ENCODE assay signal across 8 cellular contexts in the genomic region with DNA sequence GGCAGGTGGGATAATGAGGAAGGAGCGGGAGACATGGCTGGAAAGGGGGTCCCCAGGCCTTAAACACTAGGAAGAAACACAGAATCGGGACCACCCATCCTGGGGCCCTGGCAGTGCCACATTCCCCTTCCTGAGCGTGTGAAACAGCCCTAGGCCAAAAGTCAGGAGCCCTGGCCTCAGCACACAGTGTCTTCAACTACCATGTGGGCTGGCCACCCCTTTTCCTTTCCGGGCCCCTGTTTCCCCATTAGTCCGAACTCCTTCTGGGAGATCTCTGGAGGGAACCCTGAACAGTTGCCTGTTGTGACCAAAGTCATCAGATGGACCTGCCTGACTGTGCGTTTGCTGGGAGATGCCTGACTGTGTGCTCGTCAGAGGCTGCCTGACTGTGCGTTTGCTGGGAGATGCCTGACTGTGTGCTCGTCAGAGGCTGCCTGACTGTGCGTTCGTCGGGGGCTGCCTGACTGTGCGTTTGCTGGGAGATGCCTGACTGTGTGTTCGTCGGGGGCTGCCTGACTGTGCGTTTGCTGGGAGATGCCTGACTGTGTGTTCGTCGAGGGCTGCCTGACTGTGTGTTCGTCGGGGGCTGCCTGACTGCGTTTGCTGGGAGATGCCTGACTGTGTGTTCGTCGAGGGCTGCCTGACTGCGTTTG.
DNase-seq lines count a peak whose midpoint lies in the region; ATAC-seq and TF ChIP-seq lines count a peak whose summit lies in the region.
"Not testable (repeated sequence)": the region's sequence is repeated elsewhere in the genome, so short reads cannot be mapped to it uniquely, and the experiment has no call there.

No MANE protein-coding gene starts in this region.

- not testable (repeated sequence) for H3K4me1 Mint-ChIP-seq in CD4-positive, CD25-positive, alpha-beta regulatory T cell; activated CD8-positive, alpha-beta T cell treated with anti-CD3 and anti-CD28 coated beads for 36 hours (ENCODE audit: low read depth); MCF 10A (ENCODE audit: insufficient read depth, unreplicated experiment)
- H3K4me1 Mint-ChIP-seq in immature natural killer cell, result peaks cover 15 to 34% of the 10 kb centered on the region in 2 donors

- BruUV-seq in MCF 10A (replicated peaks; lab: Mats Ljungman, UMichigan), result not testable (repeated sequence)

- not testable (repeated sequence) for H3K36me3 Mint-ChIP-seq in CD4-positive, CD25-positive, alpha-beta regulatory T cell; MCF 10A (ENCODE audit: insufficient read depth, unreplicated experiment)
- H3K36me3 Mint-ChIP-seq in activated CD8-positive, alpha-beta T cell treated with anti-CD3 and anti-CD28 coated beads for 36 hours (ENCODE audit: low read depth), result peaks cover 24% of the 10 kb centered on the region
- peaks cover 12 to 29% (median 14%) of the 10 kb centered on the region in 3 donors for H3K36me3 Mint-ChIP-seq in immature natural killer cell

- H3K27ac ChIP-seq in CD4-positive, CD25-positive, alpha-beta regulatory T cell (ENCODE audit: insufficient read depth, low read length, poor library complexity, severe bottlenecking); HEK293 (ENCODE audit: extremely low read depth, low read depth, low read length): not testable (repeated sequence)
- H3K27ac ChIP-seq in neural cell (ENCODE audit: low read length) (peak overlapping the region; percentile 70), tibial artery (peak overlapping the region; percentile 25 to 57)

- not testable (repeated sequence) for H3K79me2 ChIP-seq in neural cell (replicated peaks; ENCODE audit: insufficient read depth, low read length)

- H3K36me3 ChIP-seq in CD4-positive, CD25-positive, alpha-beta regulatory T cell (ENCODE audit: control insufficient read depth, insufficient read depth, low read length); HEK293 (ENCODE audit: control insufficient read depth in 2 of 2, insufficient read depth in 1 of 2, low read length in 2 of 2); neural cell (ENCODE audit: insufficient read depth, low read length): not testable (repeated sequence)
- peaks cover 0 to 27% (median 10%) of the 10 kb centered on the region in 3 donors for H3K36me3 ChIP-seq in tibial artery

- not testable (repeated sequence) for H3K4me3 Mint-ChIP-seq in CD4-positive, CD25-positive, alpha-beta regulatory T cell; activated CD8-positive, alpha-beta T cell treated with anti-CD3 and anti-CD28 coated beads for 36 hours; MCF 10A (ENCODE audit: unreplicated experiment); immature natural killer cell

- not testable (repeated sequence) for H3K9me2 ChIP-seq in neural cell (ENCODE audit: insufficient read depth, low read length)

- H3K27me3 ChIP-seq in CD4-positive, CD25-positive, alpha-beta regulatory T cell (ENCODE audit: control insufficient read depth, insufficient read depth, low read length); neural cell (ENCODE audit: insufficient read depth, low read depth, low read length); tibial artery: not testable (repeated sequence)

- not testable (repeated sequence) for H3K9ac ChIP-seq in neural cell (ENCODE audit: low read length)

- TF ChIP-seq RAD21 in neural cell (conservative IDR thresholded peaks at IDR 0.05), result not testable (repeated sequence)

- not testable (repeated sequence) for H3F3A ChIP-seq in neural cell (ENCODE audit: insufficient read depth, low read length, poor library complexity, severe bottlenecking)

- H2AFZ ChIP-seq in neural cell (ENCODE audit: low read depth, low read length), result not testable (repeated sequence)

- intact Hi-C loops in activated CD8-positive, alpha-beta T cell treated with anti-CD3 and anti-CD28 coated beads for 36 hours (cut with micrococcal nuclease); MCF 10A (cut with micrococcal nuclease); sciatic nerve (cut with DNase I): not testable (repeated sequence)
- intact Hi-C loops in tibial artery (cut with DNase I; ENCODE audit: low total_unique reads), result loop anchor here (5.0 to 10.0 kb wide), 2 partner anchors 563 to 1145 kb away; partner anchors contain the start of gene PRIMA1

- not testable (repeated sequence) for ATAC-seq in CD4-positive, CD25-positive, alpha-beta regulatory T cell (ENCODE audit: low read depth in 2 of 2); activated CD8-positive, alpha-beta T cell treated with anti-CD3 and anti-CD28 coated beads for 36 hours; sciatic nerve

- not testable (repeated sequence) for H3K4me3 ChIP-seq in CD4-positive, CD25-positive, alpha-beta regulatory T cell (ENCODE audit: low read depth, low read length); HEK293 (ENCODE audit: low read depth, low read length); neural cell (ENCODE audit: low read length); tibial artery

- H3K27ac Mint-ChIP-seq in CD4-positive, CD25-positive, alpha-beta regulatory T cell, result peak overlapping the region in 2 of 3 donors; percentile 75 to 84
- H3K27ac Mint-ChIP-seq in activated CD8-positive, alpha-beta T cell treated with anti-CD3 and anti-CD28 coated beads for 36 hours, result peak overlapping the region; percentile 30
- H3K27ac Mint-ChIP-seq in MCF 10A (ENCODE audit: low read depth, unreplicated experiment) (peak overlapping the region; percentile 26), immature natural killer cell (peak overlapping the region; percentile 11 to 86 (median 68))

- not testable (repeated sequence) for H3K9me3 ChIP-seq in CD4-positive, CD25-positive, alpha-beta regulatory T cell (ENCODE audit: control insufficient read depth in 2 of 2, low read length in 2 of 2); HEK293 (ENCODE audit: control insufficient read depth, insufficient read depth, low read depth, low read length); neural cell (ENCODE audit: low read length); tibial artery

- not testable (repeated sequence) for DNase-seq in CD4-positive, CD25-positive, alpha-beta regulatory T cell; activated CD8-positive, alpha-beta T cell treated with anti-CD3 and anti-CD28 coated beads for 36 hours; MCF 10A (ENCODE audit: unreplicated experiment); immature natural killer cell
- DNase-seq in sciatic nerve (ENCODE audit: low spot score), result peak; percentile 51
- peak in 1 of 2 donors; percentile 47 for DNase-seq in tibial artery

- H4K20me1 ChIP-seq in neural cell (ENCODE audit: insufficient read depth), result not testable (repeated sequence)

- POLR2A ChIA-PET in HEK293 (lab: Yijun Ruan, JAX); activated CD8-positive, alpha-beta T cell treated with anti-CD3 and anti-CD28 coated beads for 36 hours (lab: Charles Lee); MCF 10A (lab: Yijun Ruan, JAX): not testable (repeated sequence)

- not testable (repeated sequence) for TF ChIP-seq EP300 in neural cell (conservative IDR thresholded peaks at IDR 0.05; ENCODE audit: poor library complexity, severe bottlenecking)

- H3K27me3 Mint-ChIP-seq in CD4-positive, CD25-positive, alpha-beta regulatory T cell; activated CD8-positive, alpha-beta T cell treated with anti-CD3 and anti-CD28 coated beads for 36 hours; MCF 10A (ENCODE audit: insufficient read depth, unreplicated experiment): not testable (repeated sequence)
- H3K27me3 Mint-ChIP-seq in immature natural killer cell (ENCODE audit: low read depth in 3 of 3), result peaks cover 0 to 10% (median 2%) of the 10 kb centered on the region in 3 donors

- not testable (repeated sequence) for H3K4me1 ChIP-seq in CD4-positive, CD25-positive, alpha-beta regulatory T cell (ENCODE audit: control insufficient read depth, insufficient read depth, low read length, poor library complexity, severe bottlenecking); HEK293 (ENCODE audit: control insufficient read depth, insufficient read depth, low read length); tibial artery

- H3K4me2 ChIP-seq in neural cell (ENCODE audit: low read length), result not testable (repeated sequence)

- CTCF ChIA-PET in HEK293 (lab: Yijun Ruan, JAX); activated CD8-positive, alpha-beta T cell treated with anti-CD3 and anti-CD28 coated beads for 36 hours (lab: Charles Lee); MCF 10A (lab: Yijun Ruan, JAX): not testable (repeated sequence)

- TF ChIP-seq CTCF in HEK293 (tag by site-specific recombination; IDR thresholded peaks at IDR 0.05); activated CD8-positive, alpha-beta T cell treated with anti-CD3 and anti-CD28 coated beads for 36 hours (IDR thresholded peaks at IDR 0.05); MCF 10A (IDR thresholded peaks at IDR 0.05; ENCODE audit: unreplicated experiment); neural cell (IDR thresholded peaks at IDR 0.05; ENCODE audit: poor library complexity, severe bottlenecking); tibial artery (IDR thresholded peaks at IDR 0.05): not testable (repeated sequence)

- not testable (repeated sequence) for H3K9me3 Mint-ChIP-seq in CD4-positive, CD25-positive, alpha-beta regulatory T cell; activated CD8-positive, alpha-beta T cell treated with anti-CD3 and anti-CD28 coated beads for 36 hours; MCF 10A (ENCODE audit: unreplicated experiment); immature natural killer cell

TF ChIP-seq in HEK293, 187 proteins besides CTCF, POLR2A, EP300 and RAD21:
- peak; percentile 33; the same call in 1 of the 2 replicates for TF ChIP-seq ZBTB20 (tag by site-specific recombination; IDR thresholded peaks at IDR 0.05)

Comparison
In these comparisons a context has a peak if more than half of its experiments do, and no peak if none do; other contexts are left out.
1. H3K27ac Mint-ChIP-seq: peak in every context shown above with its lines; median percentile 80 in CD4-positive, CD25-positive, alpha-beta regulatory T cell; 68 in immature natural killer cell; 30 in activated CD8-positive, alpha-beta T cell treated with anti-CD3 and anti-CD28 coated beads for 36 hours; 26 in MCF 10A.